In genomic region chr22:42926034-42926433, GRCh38 we compare ENCODE assay signal across 15 cellular contexts.
A peak's percentile ranks its signal among the peaks of the same experiment; 100 is the strongest.
DNase-seq lines count a peak whose midpoint lies in the region; ATAC-seq, FAIRE-seq and TF ChIP-seq lines count a peak whose summit lies in the region.
"Had no signal": no experiment of that assay in that cellular context is flagged by ENCODE, and none has a peak within 500 bp of the region (broad histone marks: within the 10 kb centered on the region; RNA-seq: fewer than 3 reads in every experiment).

No MANE protein-coding gene starts in this region.

- no peak for TF ChIP-seq POLR2A in sigmoid colon (IDR thresholded peaks at IDR 0.05)

- H3K36me3 Mint-ChIP-seq in activated T-helper 1 cell treated with anti-CD3 and anti-CD28 coated beads, Interleukin-12 subunit alpha, Interleukin-12 subunit beta, Interleukin-2, Interleukin-4 antibody, amounts not matched to agents 30 ng/mL and 10 ng/mL and 1 ng/mL, durations not matched to agents 14 hours and 24 hours and 36 hours (ENCODE audit: low read depth): no peaks in the 10 kb centered on the region

- no peak overlapping the region for H3K4me3 Mint-ChIP-seq in activated T-helper 1 cell treated with anti-CD3 and anti-CD28 coated beads, Interleukin-12 subunit alpha, Interleukin-12 subunit beta, Interleukin-2, Interleukin-4 antibody, amounts not matched to agents 30 ng/mL and 10 ng/mL and 1 ng/mL, durations not matched to agents 14 hours and 24 hours and 36 hours

- intact Hi-C loops in activated T-helper 1 cell treated with anti-CD3 and anti-CD28 coated beads, Interleukin-12 subunit alpha, Interleukin-12 subunit beta, Interleukin-2, Interleukin-4 antibody, amounts not matched to agents 30 ng/mL and 10 ng/mL and 1 ng/mL, durations not matched to agents 14 hours and 24 hours and 36 hours (cut with micrococcal nuclease): no loop called here
- intact Hi-C loops in left ventricle myocardium superior (cut with micrococcal nuclease) (no loop called here), sigmoid colon (cut with DNase I) (loop anchor here (5.0 kb wide), 1 partner anchor 36 kb away; no protein-coding TSS in a partner anchor), kidney (cut with DNase I) (no loop called here)

- peaks cover 0 to 93% (median 84%) of the 10 kb centered on the region in 4 donors for H3K4me1 ChIP-seq in sigmoid colon
- H3K4me1 ChIP-seq in kidney (ENCODE audit: control insufficient read depth in 1 of 2, insufficient read depth in 1 of 2, low read depth in 1 of 2, low read length in 2 of 2): peaks cover 23 to 32% of the 10 kb centered on the region in 2 donors

- H3K27ac ChIP-seq in sigmoid colon (peak overlapping the region; percentile 28 to 94 (median 90)), kidney (ENCODE audit: low read depth in 2 of 2, low read length in 2 of 2) (no peak overlapping the region)
- H3K27ac ChIP-seq: SJCRH30, testis had no signal

- H3K27me3 Mint-ChIP-seq in activated T-helper 1 cell treated with anti-CD3 and anti-CD28 coated beads, Interleukin-12 subunit alpha, Interleukin-12 subunit beta, Interleukin-2, Interleukin-4 antibody, amounts not matched to agents 30 ng/mL and 10 ng/mL and 1 ng/mL, durations not matched to agents 14 hours and 24 hours and 36 hours (ENCODE audit: insufficient read depth): no peaks in the 10 kb centered on the region

- H3K36me3 ChIP-seq in sigmoid colon: no peaks in the 10 kb centered on the region
- no peaks in the 10 kb centered on the region for H3K36me3 ChIP-seq in kidney (ENCODE audit: control insufficient read depth in 1 of 2, insufficient read depth in 2 of 2, low read length in 2 of 2)

- WGBS in sigmoid colon, 2 donors: 42 to 59% methylated on average over 3 of the region's 3 CpGs

- H3K4me1 Mint-ChIP-seq in activated T-helper 1 cell treated with anti-CD3 and anti-CD28 coated beads, Interleukin-12 subunit alpha, Interleukin-12 subunit beta, Interleukin-2, Interleukin-4 antibody, amounts not matched to agents 30 ng/mL and 10 ng/mL and 1 ng/mL, durations not matched to agents 14 hours and 24 hours and 36 hours (ENCODE audit: low read depth): peaks cover 7% of the 10 kb centered on the region

- ATAC-seq in left ventricle myocardium superior (peak; percentile 17), HG02938 (IDR thresholded peaks at IDR 0.05; ENCODE audit: unreplicated experiment) (no peak)

- H3K27ac Mint-ChIP-seq in activated T-helper 1 cell treated with anti-CD3 and anti-CD28 coated beads, Interleukin-12 subunit alpha, Interleukin-12 subunit beta, Interleukin-2, Interleukin-4 antibody, amounts not matched to agents 30 ng/mL and 10 ng/mL and 1 ng/mL, durations not matched to agents 14 hours and 24 hours and 36 hours: peak overlapping the region; percentile 40

- no peak for TF ChIP-seq EP300 in sigmoid colon (IDR thresholded peaks at IDR 0.05)

- DNase-seq in EH (ENCODE audit: low read depth): peak; percentile 32
- no peak for DNase-seq in activated T-helper 1 cell treated with anti-CD3 and anti-CD28 coated beads, Interleukin-12 subunit alpha, Interleukin-12 subunit beta, Interleukin-2, Interleukin-4 antibody, amounts not matched to agents 30 ng/mL and 10 ng/mL and 1 ng/mL, durations not matched to agents 14 hours and 24 hours and 36 hours (ENCODE audit: low spot score)
- peak; percentile 35 for DNase-seq in left ventricle myocardium superior
- DNase-seq in sigmoid colon: no peak
- no peak for DNase-seq in kidney
- no peak for DNase-seq in activated gamma-delta T cell (lab: John Stamatoyannopoulos, UW)
- DNase-seq in middle frontal gyrus (ENCODE audit: extremely low spot score, low spot score): no peak
- DNase-seq: activated CD4-positive, alpha-beta T cell treated with anti-CD3 and anti-CD28 coated beads for 4 hours; activated effector memory CD4-positive, alpha-beta T cell treated with anti-CD3 and anti-CD28 coated beads, Interleukin-2, amount 50 U/mL, for 16 hours; COR-L47; NCI-H226; SJCRH30; stimulated activated CD4-positive, alpha-beta T cell treated with anti-CD3 and anti-CD28 coated beads, Interleukin-4, amount 100 ng/mL, for 1 hour; testis had no signal

- no peaks in the 10 kb centered on the region for H3K9me3 ChIP-seq in sigmoid colon
- no peaks in the 10 kb centered on the region for H3K9me3 ChIP-seq in kidney (ENCODE audit: control insufficient read depth in 1 of 2, low read length in 2 of 2)
- H3K9me3 ChIP-seq: SJCRH30, testis had no signal

- no peak for FAIRE-seq in kidney (lab: Jason Lieb, UNC)

- no peak overlapping the region for H3K9ac ChIP-seq in kidney (ENCODE audit: low read length in 2 of 2)

- no peaks in the 10 kb centered on the region for H3K9me3 Mint-ChIP-seq in activated T-helper 1 cell treated with anti-CD3 and anti-CD28 coated beads, Interleukin-12 subunit alpha, Interleukin-12 subunit beta, Interleukin-2, Interleukin-4 antibody, amounts not matched to agents 30 ng/mL and 10 ng/mL and 1 ng/mL, durations not matched to agents 14 hours and 24 hours and 36 hours

- H3K4me3 ChIP-seq in sigmoid colon (no peak overlapping the region), kidney (ENCODE audit: low read length in 2 of 2) (no peak overlapping the region)
- H3K4me3 ChIP-seq: SJCRH30, testis had no signal

- TF ChIP-seq CTCF in sigmoid colon (IDR thresholded peaks at IDR 0.05) (no peak), kidney (IDR thresholded peaks at IDR 0.05; ENCODE audit: borderline replicate concordance, extremely low read depth, insufficient read depth) (no peak)

- no peaks in the 10 kb centered on the region for H3K27me3 ChIP-seq in sigmoid colon
- H3K27me3 ChIP-seq: SJCRH30, testis had no signal

Comparison
In these comparisons a context has a peak if more than half of its experiments do, and no peak if none do; other contexts are left out.
1. DNase-seq: peak in EH (single experiment) and left ventricle myocardium superior (single experiment); none in activated T-helper 1 cell treated with anti-CD3 and anti-CD28 coated beads, Interleukin-12 subunit alpha, Interleukin-12 subunit beta, Interleukin-2, Interleukin-4 antibody, amounts not matched to agents 30 ng/mL and 10 ng/mL and 1 ng/mL, durations not matched to agents 14 hours and 24 hours and 36 hours (single experiment), sigmoid colon (single experiment), kidney (single experiment), activated gamma-delta T cell (single experiment) and middle frontal gyrus (single experiment).
2. H3K27ac ChIP-seq: peak in sigmoid colon (4 of 4); none in kidney (0 of 2).